ENCODE assay signal across 7 cellular contexts in the genomic region with DNA sequence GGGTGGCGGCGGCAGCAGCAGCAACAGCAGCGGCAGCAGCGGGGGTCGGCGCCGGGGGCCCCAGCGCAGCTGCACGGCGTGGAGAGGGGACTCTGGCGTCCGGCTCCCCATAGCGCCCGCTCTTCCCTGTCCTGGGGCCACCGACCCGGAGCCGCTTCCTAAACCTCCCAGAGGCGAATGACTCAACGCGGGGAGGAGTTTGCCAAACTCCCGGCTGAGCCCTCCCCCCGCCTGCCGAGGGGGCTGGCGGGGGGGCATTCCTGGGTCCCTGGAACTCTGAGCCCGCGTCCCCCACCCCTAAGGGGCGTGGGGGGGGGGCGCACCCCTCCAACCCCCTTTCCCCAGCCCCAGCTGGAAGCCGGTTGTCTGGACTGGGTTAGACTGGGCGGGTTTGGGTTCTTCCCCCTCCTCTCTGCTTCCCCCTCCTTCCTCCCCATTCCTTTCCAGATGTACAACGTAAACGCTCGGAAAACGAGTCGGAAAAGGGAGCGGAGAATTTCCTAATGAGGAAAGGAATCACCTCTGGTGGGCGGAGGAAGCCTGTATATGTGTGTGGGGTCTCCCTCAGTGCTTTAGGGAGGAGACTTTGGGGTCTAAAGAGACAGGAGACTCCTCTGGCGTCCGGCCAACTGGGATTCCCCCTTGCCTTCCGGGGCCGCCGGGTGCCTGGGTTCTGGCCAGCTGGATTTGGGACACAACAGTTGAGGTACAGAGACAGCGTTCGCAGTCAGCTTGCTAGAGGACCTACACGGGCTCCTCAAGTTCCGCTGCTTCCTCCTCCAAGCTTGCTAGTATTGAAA. TPM values are rescaled to one million over a fixed set of nuclear protein-coding genes. Genes with fewer than 3 reads are reported as not detected.
DNase-seq lines count a peak whose midpoint lies in the region; ATAC-seq and TF ChIP-seq lines count a peak whose summit lies in the region.

A gene (minus strand): TSS at position 179 of the 800 bp plus-strand sequence. CDS start 68 bp downstream, at position 111.

- H3K27me3 ChIP-seq in HAP-1 (ENCODE audit: low read depth) (peaks cover 11% of the 10 kb centered on the region), brain microvascular endothelial cell (replicated peaks) (no peaks in the 10 kb centered on the region), iPS-15b (ENCODE audit: control insufficient read depth, insufficient read depth, low read length) (peaks cover 46% of the 10 kb centered on the region)

- peak; percentile 78 for ATAC-seq in sciatic nerve
- ATAC-seq in GM21717 (IDR thresholded peaks at IDR 0.05; ENCODE audit: unreplicated experiment), result no peak
- no peak for ATAC-seq in GM19455 (IDR thresholded peaks at IDR 0.05; ENCODE audit: unreplicated experiment)

- peak within 1 kb of the TSS; percentile 75 for H3K27ac ChIP-seq in brain microvascular endothelial cell

- H3K9me3 ChIP-seq in HAP-1 (no peaks in the 10 kb centered on the region), iPS-15b (ENCODE audit: control insufficient read depth, insufficient read depth, low read length) (no peaks in the 10 kb centered on the region)

- H3K36me3 ChIP-seq in HAP-1 (replicated peaks) (no peaks in the 10 kb centered on the region), brain microvascular endothelial cell (replicated peaks) (no peaks in the 10 kb centered on the region), iPS-15b (ENCODE audit: control insufficient read depth, insufficient read depth, low read length) (no peaks in the 10 kb centered on the region)

- H3K4me3 ChIP-seq in HAP-1, result peak within 1 kb of the TSS; percentile 78
- H3K4me3 ChIP-seq in brain microvascular endothelial cell (ENCODE audit: low read depth, low read length), result peak within 1 kb of the TSS; percentile 93
- H3K4me3 ChIP-seq in iPS-15b (ENCODE audit: low read depth, low read length), result peak within 1 kb of the TSS; percentile 76

- H3K4me1 ChIP-seq in HAP-1 (peaks cover 4% of the 10 kb centered on the region), iPS-15b (ENCODE audit: control insufficient read depth, insufficient read depth, low read length) (peaks cover 14% of the 10 kb centered on the region)

- in situ Hi-C loops in HAP-1 (cut with MboI; ENCODE audit: low sequenced_read_pairs), result no loop called here
- in situ Hi-C loops in brain microvascular endothelial cell (cut with HindIII; ENCODE audit: low pct_ligation_motif_present, low sequenced_read_pairs), result no loop called here

- DNase-seq in HAP-1 (ENCODE audit: low spot score in 2 of 2) (peak; percentile 39 to 73), SW480 (ENCODE audit: low spot score) (peak; percentile 62), brain microvascular endothelial cell (peak; percentile 53), sciatic nerve (ENCODE audit: low spot score) (peak; percentile 90)

- TF ChIP-seq CTCF in brain microvascular endothelial cell (IDR thresholded peaks at IDR 0.05; ENCODE audit: low read depth, low read length, missing control alignments), result no peak

- H3K9ac ChIP-seq in iPS-15b (ENCODE audit: low read depth, low read length), result peak within 1 kb of the TSS; percentile 54

- intact Hi-C loops in sciatic nerve (cut with DNase I), result no loop called here

RNA-seq across cellular contexts. Expression of the gene that starts here (rescaled TPM):
- 82.3 TPM for total RNA-seq in sciatic nerve
